In the genomic region with DNA sequence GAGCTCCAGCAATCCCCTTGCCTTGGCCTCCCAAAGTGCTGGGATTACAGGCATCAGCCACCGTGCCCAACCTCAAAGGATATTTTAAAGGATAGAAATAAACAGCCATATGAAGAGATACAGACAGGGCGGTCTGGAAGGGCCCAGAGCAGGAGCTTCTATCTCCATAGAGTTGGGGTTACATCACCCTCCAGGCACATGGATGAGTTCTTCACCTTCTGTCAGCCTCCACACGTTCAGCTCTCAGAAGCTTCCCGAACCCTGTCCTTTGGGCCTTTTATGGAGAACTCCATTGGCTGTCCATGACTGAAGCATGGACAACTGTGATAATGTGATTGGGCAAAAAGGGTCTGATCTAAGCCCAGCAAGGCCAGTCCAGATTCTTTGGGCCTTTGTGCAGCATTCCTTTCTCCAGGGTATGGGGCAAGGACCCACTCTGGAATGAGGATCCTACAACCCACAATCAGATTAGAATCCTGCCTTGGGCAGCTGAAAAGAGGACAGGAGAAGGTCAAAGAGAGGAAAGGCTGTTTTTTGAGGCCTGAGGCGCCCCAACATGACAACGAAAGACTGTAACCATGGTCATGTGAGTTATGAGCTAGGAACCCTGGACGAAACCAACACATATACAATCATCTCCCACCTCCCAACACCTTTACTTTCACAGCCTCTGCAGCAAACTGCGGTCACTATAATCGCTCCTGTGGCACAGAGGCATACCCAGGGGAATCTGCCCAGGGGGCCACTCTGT, we compare ENCODE assay signal across 5 cellular contexts. TPM values are rescaled to one million over a fixed set of nuclear protein-coding genes. Genes with fewer than 3 reads are reported as not detected.
DNase-seq lines count a peak whose midpoint lies in the region; ATAC-seq and TF ChIP-seq lines count a peak whose summit lies in the region.
"Not testable (repeated sequence)": the region's sequence is repeated elsewhere in the genome, so short reads cannot be mapped to it uniquely, and the experiment has no call there.

No MANE protein-coding gene starts in this region.

- not testable (repeated sequence) for H3K9me3 ChIP-seq in right lobe of liver

- not testable (repeated sequence) for H3K27me3 ChIP-seq in right lobe of liver

- not testable (repeated sequence) for TF ChIP-seq CTCF in HFFc6 (IDR thresholded peaks at IDR 0.05); right lobe of liver (IDR thresholded peaks at IDR 0.05)

- peak overlapping the region; percentile 56 for H3K27ac Mint-ChIP-seq in HFFc6
- peak overlapping the region; percentile 65 for H3K27ac Mint-ChIP-seq in stimulated activated naive B cell treated with anti-CD40 and anti-IgM and Interleukin-4, amounts not matched to agents 10 μg/mL and 1 μg/mL and 100 μg/mL, for 72 hours

- WGBS in right lobe of liver (ENCODE audit: insufficient coverage, low coverage, low lambda C conversion rate, missing lambda C conversion rate): 84% methylated on average over 5 of the region's 9 CpGs

- H3K36me3 ChIP-seq in right lobe of liver: peaks cover 0 to 11% (median 4%) of the 10 kb centered on the region in 4 donors

- peak; percentile 18 for ATAC-seq in SK-N-SH treated with all-trans-retinoic acid at 6 μM for 48 hours
- ATAC-seq in right lobe of liver; stimulated activated naive B cell treated with anti-CD40 and anti-IgM and Interleukin-4, amounts not matched to agents 10 μg/mL and 1 μg/mL and 100 μg/mL, for 72 hours (replicated peaks): not testable (repeated sequence)

- not testable (repeated sequence) for H3K27me3 Mint-ChIP-seq in HFFc6 (ENCODE audit: insufficient read depth); stimulated activated naive B cell treated with anti-CD40 and anti-IgM and Interleukin-4, amounts not matched to agents 10 μg/mL and 1 μg/mL and 100 μg/mL, for 72 hours

- H3K27ac ChIP-seq in right lobe of liver: peak overlapping the region in 2 of 3 donors; percentile 53 to 69

- peaks cover 0 to 38% (median 13%) of the 10 kb centered on the region in 4 donors for H3K4me1 ChIP-seq in right lobe of liver

- TF ChIP-seq POLR2A in right lobe of liver (IDR thresholded peaks at IDR 0.05): not testable (repeated sequence)

- H3K4me3 ChIP-seq in right lobe of liver: not testable (repeated sequence)

- H3K4me3 Mint-ChIP-seq in HFFc6; stimulated activated naive B cell treated with anti-CD40 and anti-IgM and Interleukin-4, amounts not matched to agents 10 μg/mL and 1 μg/mL and 100 μg/mL, for 72 hours: not testable (repeated sequence)

- H3K9me3 Mint-ChIP-seq in HFFc6; stimulated activated naive B cell treated with anti-CD40 and anti-IgM and Interleukin-4, amounts not matched to agents 10 μg/mL and 1 μg/mL and 100 μg/mL, for 72 hours: not testable (repeated sequence)

- not testable (repeated sequence) for DNase-seq in HFFc6; right lobe of liver; stimulated activated naive B cell treated with anti-CD40 and anti-IgM and Interleukin-4, amounts not matched to agents 10 μg/mL and 1 μg/mL and 100 μg/mL, for 72 hours
- peak; percentile 58 for DNase-seq in islet precursor cell

- not testable (repeated sequence) for H3K36me3 Mint-ChIP-seq in HFFc6 (ENCODE audit: low read depth)
- H3K36me3 Mint-ChIP-seq in stimulated activated naive B cell treated with anti-CD40 and anti-IgM and Interleukin-4, amounts not matched to agents 10 μg/mL and 1 μg/mL and 100 μg/mL, for 72 hours: peaks cover 10 to 26% of the 10 kb centered on the region in 2 donors

- intact Hi-C loops in right lobe of liver (cut with DNase I): not testable (repeated sequence)

- not testable (repeated sequence) for H3K4me1 Mint-ChIP-seq in HFFc6 (ENCODE audit: low read depth)
- H3K4me1 Mint-ChIP-seq in stimulated activated naive B cell treated with anti-CD40 and anti-IgM and Interleukin-4, amounts not matched to agents 10 μg/mL and 1 μg/mL and 100 μg/mL, for 72 hours: peaks cover 8 to 33% of the 10 kb centered on the region in 2 donors

RNA-seq across cellular contexts. Expression of a gene that starts 6.8 kb away (rescaled TPM):
- 1 to 10 TPM in 4 of 6 experiments, under 1 TPM in 2; 0.66 to 1.5 (median 1.1) TPM for total RNA-seq in HFFc6 (2021; fragmentation: NEBNext Ultra II Directional; extraction: Animal tissue kit (Norgen Biotek cat#: 25700))
- total RNA-seq in right lobe of liver: 1 to 10 TPM in 1 of 6 experiments, under 1 TPM in 5; 0.31 to 1.1 (median 0.87) TPM

RNA-seq across cellular contexts. Expression of a gene that starts 9.9 kb away (rescaled TPM):
- 10 to 100 TPM; 38.7 to 43.1 (median 39.9) TPM for total RNA-seq in HFFc6 (2021; fragmentation: NEBNext Ultra II Directional; extraction: Animal tissue kit (Norgen Biotek cat#: 25700))
- total RNA-seq in right lobe of liver: 10 to 100 TPM; 36.4 to 81.6 (median 43.7) TPM

RNA-seq across cellular contexts. Expression of a gene that starts 16.0 kb away (rescaled TPM):
- 10 to 100 TPM; 64.6 to 77.6 (median 71.1) TPM for total RNA-seq in HFFc6 (2021; fragmentation: NEBNext Ultra II Directional; extraction: Animal tissue kit (Norgen Biotek cat#: 25700))
- total RNA-seq in right lobe of liver: 10 to 100 TPM; 48.1 to 70.5 (median 60.9) TPM

RNA-seq across cellular contexts. Expression of a gene that starts 21.0 kb away (rescaled TPM):
- 10 to 100 TPM; 40.7 to 48.3 (median 47.0) TPM for total RNA-seq in HFFc6 (2021; fragmentation: NEBNext Ultra II Directional; extraction: Animal tissue kit (Norgen Biotek cat#: 25700))
- total RNA-seq in right lobe of liver: 10 to 100 TPM; 34.5 to 46.2 (median 35.2) TPM

RNA-seq across cellular contexts. Expression of a gene that starts 31.6 kb away (rescaled TPM):
- 10 to 100 TPM in 5 of 6 experiments, 1 to 10 TPM in 1; 7.3 to 18.2 (median 16.0) TPM for total RNA-seq in HFFc6 (2021; fragmentation: NEBNext Ultra II Directional; extraction: Animal tissue kit (Norgen Biotek cat#: 25700))
- total RNA-seq in right lobe of liver: 1 to 10 TPM in 2 of 6 experiments, under 1 TPM in 4; 0.26 to 2.4 (median 0.76) TPM
